Comparison of ENCODE assay signal across 21 cellular contexts in genomic region chr10:124522131-124522902, GRCh38.
DNase-seq lines count a peak whose midpoint lies in the region; ATAC-seq and TF ChIP-seq lines count a peak whose summit lies in the region.
"Had no signal": no experiment of that assay in that cellular context is flagged by ENCODE, and none has a peak within 500 bp of the region (broad histone marks: within the 10 kb centered on the region; RNA-seq: fewer than 3 reads in every experiment).

No MANE protein-coding gene starts in this region.

- H3K27me3 ChIP-seq in H7 (ENCODE audit: control insufficient read depth, insufficient read depth, low read length) (no peaks in the 10 kb centered on the region), body of pancreas (no peaks in the 10 kb centered on the region)
- H3K27me3 ChIP-seq: brain microvascular endothelial cell, neural progenitor cell had no signal

- H3K4me3 ChIP-seq in H7 (ENCODE audit: insufficient read depth, low read depth, low read length) (no peak overlapping the region), body of pancreas (no peak overlapping the region)
- H3K4me3 ChIP-seq: GM23248, neural progenitor cell had no signal

- H3K9me3 Mint-ChIP-seq in naive B cell (no peaks in the 10 kb centered on the region), type B pancreatic cell (no peaks in the 10 kb centered on the region)
- H3K9me3 Mint-ChIP-seq: activated T-cell treated with anti-CD3 and anti-CD28 coated beads, Interleukin-2, amount 50 U/mL, for 4 hours; CD4-positive, alpha-beta memory T cell; neural progenitor cell had no signal

- H3K4me1 ChIP-seq in body of pancreas, result peaks cover 23% of the 10 kb centered on the region
- H3K4me1 ChIP-seq: prostate gland had no signal

- H3K4me1 Mint-ChIP-seq in naive B cell (peaks cover 17 to 24% (median 19%) of the 10 kb centered on the region in 3 donors), type B pancreatic cell (ENCODE audit: unreplicated experiment) (peaks cover 13% of the 10 kb centered on the region)
- H3K4me1 Mint-ChIP-seq: CD4-positive, alpha-beta memory T cell had no signal

- H3K27ac Mint-ChIP-seq in naive B cell, result peak overlapping the region in 4 of 6 donors; percentile 80 to 91 (median 85)
- H3K27ac Mint-ChIP-seq in type B pancreatic cell, result peak overlapping the region; percentile 70
- H3K27ac Mint-ChIP-seq: neural progenitor cell had no signal

- H3K36me3 Mint-ChIP-seq in naive B cell, result peaks cover 0 to 4% of the 10 kb centered on the region in 2 donors
- no peaks in the 10 kb centered on the region for H3K36me3 Mint-ChIP-seq in type B pancreatic cell
- H3K36me3 Mint-ChIP-seq: neural progenitor cell had no signal

- intact Hi-C loops in body of pancreas (cut with DNase I), result loop anchor here (10.0 kb wide), 1 partner anchor 302 kb away; no protein-coding TSS in a partner anchor

- 77% methylated on average over 11 of the region's 12 CpGs; no CpG with 5 or more reads in 1 of the 2 donors for WGBS in body of pancreas, 2 donors

- DNase-seq in H7 (peak; percentile 55), body of pancreas (no peak), naive B cell (no peak), type B pancreatic cell (ENCODE audit: extremely low spot score, unreplicated experiment) (no peak), left lobe of liver (ENCODE audit: low spot score) (no peak), COR-L47 (lab: John Stamatoyannopoulos, UW) (no peak)
- DNase-seq: activated CD4-positive, alpha-beta T cell treated with anti-CD3 and anti-CD28 coated beads for 48 hours; activated naive CD4-positive, alpha-beta T cell; activated T-cell treated with anti-CD3 and anti-CD28 coated beads, Interleukin-2, amount 50 U/mL, for 4 hours; brain microvascular endothelial cell; CD4-positive, alpha-beta memory T cell; effector memory CD4-positive, alpha-beta T cell; foreskin fibroblast; GM23248; NCI-H1694 treated with DMSO at 0.1 percent for 48 hours; NCI-H2171; SK-N-SH had no signal

- H3K4me3 Mint-ChIP-seq in naive B cell (peak overlapping the region in 4 of 8 donors; percentile 64 to 83 (median 66)), type B pancreatic cell (no peak overlapping the region)
- H3K4me3 Mint-ChIP-seq: activated T-cell treated with anti-CD3 and anti-CD28 coated beads, Interleukin-2, amount 50 U/mL, for 4 hours; CD4-positive, alpha-beta memory T cell; neural progenitor cell had no signal

- H3K27me3 Mint-ChIP-seq in naive B cell, result no peaks in the 10 kb centered on the region
- H3K27me3 Mint-ChIP-seq in type B pancreatic cell, result peaks cover 4% of the 10 kb centered on the region
- H3K27me3 Mint-ChIP-seq: CD4-positive, alpha-beta memory T cell had no signal

- H3K27ac ChIP-seq in body of pancreas, result peak overlapping the region in 2 of 4 donors; percentile 34 to 65
- H3K27ac ChIP-seq: brain microvascular endothelial cell, GM23248, KMS-11, neural progenitor cell had no signal

- H3K36me3 ChIP-seq in H7 (replicated peaks; ENCODE audit: control insufficient read depth, insufficient read depth, low read length) (no peaks in the 10 kb centered on the region), body of pancreas (replicated peaks in 1 of 2; ENCODE audit: insufficient read depth in 1 of 2, low read depth in 2 of 2) (no peaks in the 10 kb centered on the region)
- H3K36me3 ChIP-seq: brain microvascular endothelial cell, neural progenitor cell, prostate gland had no signal

- TF ChIP-seq CTCF in body of pancreas (IDR thresholded peaks at IDR 0.05) (no peak), type B pancreatic cell (conservative IDR thresholded peaks at IDR 0.05) (no peak)

- H3K9me3 ChIP-seq in body of pancreas, result no peaks in the 10 kb centered on the region
- H3K9me3 ChIP-seq: prostate gland, SK-N-SH had no signal

- TF ChIP-seq POLR2A in body of pancreas (IDR thresholded peaks at IDR 0.05), result no peak

- ATAC-seq in body of pancreas (peak; percentile 39), naive B cell (ENCODE audit: low read depth in 2 of 2) (no peak), left lobe of liver (no peak), GM18907 (IDR thresholded peaks at IDR 0.05; ENCODE audit: unreplicated experiment) (no peak)
- ATAC-seq: activated T-cell treated with anti-CD3 and anti-CD28 coated beads, Interleukin-2, amount 50 U/mL, for 4 hours had no signal
